13 cellular contexts compared by ENCODE assay signal in genomic region chr1:245997471-245998258, GRCh38.
A peak's percentile ranks its signal among the peaks of the same experiment; 100 is the strongest.
DNase-seq lines count a peak whose midpoint lies in the region; ATAC-seq, FAIRE-seq and TF ChIP-seq lines count a peak whose summit lies in the region.
"Had no signal": no experiment of that assay in that cellular context is flagged by ENCODE, and none has a peak within 500 bp of the region (broad histone marks: within the 10 kb centered on the region; RNA-seq: fewer than 3 reads in every experiment).

No MANE protein-coding gene starts in this region.

- no peak for FAIRE-seq in GM12891 (lab: Jason Lieb, UNC)

- intact Hi-C loops in Right ventricle myocardium superior (cut with DNase I): no loop called here
- intact Hi-C loops in body of pancreas (cut with DNase I): no loop called here
- intact Hi-C loops in left ventricle myocardium superior (cut with micrococcal nuclease): no loop called here

- TF ChIP-seq CTCF in right atrium auricular region (IDR thresholded peaks at IDR 0.05) (no peak), body of pancreas (IDR thresholded peaks at IDR 0.05) (no peak)

- ATAC-seq in Right ventricle myocardium superior (ENCODE audit: poor library complexity) (peak; percentile 94), body of pancreas (peak; percentile 62), left ventricle myocardium superior (peak; percentile 97), GM19328 (IDR thresholded peaks at IDR 0.05; ENCODE audit: unreplicated experiment) (no peak), HG03175 (IDR thresholded peaks at IDR 0.05; ENCODE audit: unreplicated experiment) (no peak)
- ATAC-seq: naive thymus-derived CD4-positive, alpha-beta T cell had no signal

- H3K4me1 ChIP-seq in right atrium auricular region: peaks cover 0 to 7% of the 10 kb centered on the region in 2 donors
- H3K4me1 ChIP-seq in body of pancreas: no peaks in the 10 kb centered on the region

- DNase-seq in Right ventricle myocardium superior (peak; percentile 65), right atrium auricular region (ENCODE audit: low spot score) (no peak), body of pancreas (peak; percentile 41 to 71 (median 54)), left ventricle myocardium superior (peak; percentile 70), GM12891 (ENCODE audit: insufficient read length, low spot score) (no peak), RPMI8226 (no peak)
- DNase-seq: GOT3; naive thymus-derived CD4-positive, alpha-beta T cell; NCI-H1436; stimulated activated CD4-positive, alpha-beta T cell treated with anti-CD3 and anti-CD28 coated beads, Interleukin-1b, Interleukin-23, amount 100 ng/mL, for 48 hours had no signal

- WGBS in body of pancreas, 2 donors: 56 to 66% methylated on average over 6 to 7 of the region's 7 CpGs

- H3K27me3 ChIP-seq in right atrium auricular region: no peaks in the 10 kb centered on the region
- no peaks in the 10 kb centered on the region for H3K27me3 ChIP-seq in body of pancreas

- H3K4me3 ChIP-seq in right atrium auricular region: no peak overlapping the region
- H3K4me3 ChIP-seq in body of pancreas: no peak overlapping the region
- H3K4me3 ChIP-seq: coronary artery had no signal

- no peaks in the 10 kb centered on the region for H3K36me3 ChIP-seq in right atrium auricular region
- H3K36me3 ChIP-seq in body of pancreas (replicated peaks in 1 of 2; ENCODE audit: insufficient read depth in 1 of 2, low read depth in 2 of 2): no peaks in the 10 kb centered on the region

- TF ChIP-seq POLR2A in body of pancreas (IDR thresholded peaks at IDR 0.05) (no peak), GM12891 (IDR thresholded peaks at IDR 0.05; ENCODE audit: low read depth, low read length) (no peak)

- H3K9me3 ChIP-seq in right atrium auricular region (no peaks in the 10 kb centered on the region), body of pancreas (no peaks in the 10 kb centered on the region)

- H3K27ac ChIP-seq in right atrium auricular region: no peak overlapping the region
- H3K27ac ChIP-seq in body of pancreas: no peak overlapping the region
- H3K27ac ChIP-seq: coronary artery had no signal

TF ChIP-seq in GM12891, 5 proteins besides CTCF, POLR2A, EP300 and RAD21:
- TF ChIP-seq POLR2AphosphoS5 (IDR thresholded peaks at IDR 0.05; ENCODE audit: low read depth, low read length) (no peak), TAF1 (IDR thresholded peaks at IDR 0.05; ENCODE audit: low read depth, low read length) (no peak), POU2F2 (IDR thresholded peaks at IDR 0.05; ENCODE audit: low read depth, low read length) (no peak), SPI1 (IDR thresholded peaks at IDR 0.05; ENCODE audit: low read depth, low read length) (no peak), PAX5 (IDR thresholded peaks at IDR 0.05; ENCODE audit: insufficient read depth, low read length, severe bottlenecking) (no peak)
TF ChIP-seq in GM12891: peak in this region for 0.

Comparison
In these comparisons a context has a peak if more than half of its experiments do, and no peak if none do; other contexts are left out.
1. DNase-seq: peak in Right ventricle myocardium superior (single experiment), body of pancreas (4 of 4) and left ventricle myocardium superior (single experiment); none in right atrium auricular region (single experiment), GM12891 (single experiment) and RPMI8226 (single experiment).
2. ATAC-seq: peak in Right ventricle myocardium superior (single experiment), body of pancreas (single experiment) and left ventricle myocardium superior (single experiment); none in GM19328 (single experiment) and HG03175 (single experiment).